ENCODE assay signal across 10 cellular contexts in the genomic region with DNA sequence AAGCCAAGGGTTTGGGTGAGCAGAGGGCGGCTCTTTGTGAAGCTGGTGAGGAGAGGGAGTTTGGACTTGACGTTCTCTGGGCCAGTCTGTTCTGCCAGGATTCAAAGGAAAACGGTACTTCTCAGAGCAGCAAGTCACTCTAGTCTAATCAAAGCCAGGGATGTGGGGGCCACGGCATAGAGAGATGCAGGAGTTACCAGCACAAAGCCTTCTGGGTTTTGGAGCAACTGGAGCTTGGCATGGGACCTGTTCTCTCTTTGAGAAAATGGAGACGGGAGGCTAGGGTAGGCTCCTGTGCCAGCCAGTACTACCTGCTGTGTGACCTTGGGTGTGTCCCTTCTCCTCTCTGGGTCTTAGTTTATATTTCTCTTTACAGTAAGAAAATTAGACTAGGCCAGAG. TPM values are rescaled to one million over a fixed set of nuclear protein-coding genes. Genes with fewer than 3 reads are reported as not detected.
DNase-seq lines count a peak whose midpoint lies in the region; ATAC-seq and TF ChIP-seq lines count a peak whose summit lies in the region.
"Had no signal": no experiment of that assay in that cellular context is flagged by ENCODE, and none has a peak within 500 bp of the region (broad histone marks: within the 10 kb centered on the region; RNA-seq: fewer than 3 reads in every experiment).

No MANE protein-coding gene starts in this region.

- peaks cover 62% of the 10 kb centered on the region for H3K4me1 Mint-ChIP-seq in activated naive CD4-positive, alpha-beta T cell treated with anti-CD3 and anti-CD28 coated beads, Interleukin-2, amount 10 ng/mL, durations not matched to agents 7 days and 5 days
- H3K4me1 Mint-ChIP-seq in activated naive CD8-positive, alpha-beta T cell treated with anti-CD3 and anti-CD28 coated beads, Interleukin-2, amount 50 U/mL, for 24 hours, result peaks cover 70% of the 10 kb centered on the region
- H3K4me1 Mint-ChIP-seq in type B pancreatic cell (ENCODE audit: unreplicated experiment), result peaks cover 33% of the 10 kb centered on the region

- peaks cover 4% of the 10 kb centered on the region for H3K27me3 Mint-ChIP-seq in activated naive CD4-positive, alpha-beta T cell treated with anti-CD3 and anti-CD28 coated beads, Interleukin-2, amount 10 ng/mL, durations not matched to agents 7 days and 5 days
- no peaks in the 10 kb centered on the region for H3K27me3 Mint-ChIP-seq in activated naive CD8-positive, alpha-beta T cell treated with anti-CD3 and anti-CD28 coated beads, Interleukin-2, amount 50 U/mL, for 24 hours
- no peaks in the 10 kb centered on the region for H3K27me3 Mint-ChIP-seq in type B pancreatic cell

- ATAC-seq in activated naive CD8-positive, alpha-beta T cell treated with anti-CD3 and anti-CD28 coated beads, Interleukin-2, amount 50 U/mL, for 24 hours, result no peak
- ATAC-seq in lower lobe of right lung, result no peak

- peaks cover 53% of the 10 kb centered on the region for H3K36me3 ChIP-seq in lower lobe of right lung
- H3K36me3 ChIP-seq in effector memory CD4-positive, alpha-beta T cell (ENCODE audit: control insufficient read depth, insufficient read depth, low read length), result peaks cover 25% of the 10 kb centered on the region

- intact Hi-C loops in lower lobe of right lung (cut with DNase I), result no loop called here

- no peak overlapping the region for H3K27ac ChIP-seq in lower lobe of right lung
- no peak overlapping the region for H3K27ac ChIP-seq in effector memory CD4-positive, alpha-beta T cell (ENCODE audit: insufficient read depth, low read length, poor library complexity, severe bottlenecking)

- peaks cover 48% of the 10 kb centered on the region for H3K36me3 Mint-ChIP-seq in activated naive CD4-positive, alpha-beta T cell treated with anti-CD3 and anti-CD28 coated beads, Interleukin-2, amount 10 ng/mL, durations not matched to agents 7 days and 5 days
- peaks cover 50% of the 10 kb centered on the region for H3K36me3 Mint-ChIP-seq in activated naive CD8-positive, alpha-beta T cell treated with anti-CD3 and anti-CD28 coated beads, Interleukin-2, amount 50 U/mL, for 24 hours (ENCODE audit: low read depth)
- peaks cover 38% of the 10 kb centered on the region for H3K36me3 Mint-ChIP-seq in type B pancreatic cell

- peak overlapping the region; percentile 88 for H3K27ac Mint-ChIP-seq in activated naive CD4-positive, alpha-beta T cell treated with anti-CD3 and anti-CD28 coated beads, Interleukin-2, amount 10 ng/mL, durations not matched to agents 7 days and 5 days
- H3K27ac Mint-ChIP-seq in activated naive CD8-positive, alpha-beta T cell treated with anti-CD3 and anti-CD28 coated beads, Interleukin-2, amount 50 U/mL, for 24 hours, result peak overlapping the region; percentile 98
- peak overlapping the region; percentile 90 for H3K27ac Mint-ChIP-seq in type B pancreatic cell

- TF ChIP-seq CTCF in lower lobe of right lung (IDR thresholded peaks at IDR 0.05) (no peak), type B pancreatic cell (conservative IDR thresholded peaks at IDR 0.05) (no peak)

- no peaks in the 10 kb centered on the region for H3K9me3 ChIP-seq in lower lobe of right lung
- no peaks in the 10 kb centered on the region for H3K9me3 ChIP-seq in effector memory CD4-positive, alpha-beta T cell (ENCODE audit: control insufficient read depth, low read length)

- DNase-seq in activated naive CD4-positive, alpha-beta T cell treated with anti-CD3 and anti-CD28 coated beads, Interleukin-2, amount 10 ng/mL, durations not matched to agents 7 days and 5 days, result no peak
- DNase-seq in activated naive CD4-positive, alpha-beta T cell treated with Interleukin-2 at 50 U/mL for 16 hours, result no peak
- no peak for DNase-seq in activated naive CD8-positive, alpha-beta T cell treated with anti-CD3 and anti-CD28 coated beads, Interleukin-2, amount 50 U/mL, for 24 hours
- DNase-seq in lower lobe of right lung, result no peak
- no peak for DNase-seq in type B pancreatic cell (ENCODE audit: extremely low spot score, unreplicated experiment)
- DNase-seq in effector memory CD4-positive, alpha-beta T cell, result no peak
- no peak for DNase-seq in NCI-H2029 treated with DMSO at 0.1 percent for 48 hours (lab: John Stamatoyannopoulos, UW)
- DNase-seq in iPS-NIHi11 (ENCODE audit: low spot score), result no peak
- DNase-seq: DMS153, islet precursor cell had no signal

- no peaks in the 10 kb centered on the region for H3K27me3 ChIP-seq in lower lobe of right lung (ENCODE audit: low read depth)
- no peaks in the 10 kb centered on the region for H3K27me3 ChIP-seq in effector memory CD4-positive, alpha-beta T cell (replicated peaks; ENCODE audit: control insufficient read depth, insufficient read depth, low read length, poor library complexity, severe bottlenecking)

- no peaks in the 10 kb centered on the region for H3K9me3 Mint-ChIP-seq in activated naive CD4-positive, alpha-beta T cell treated with anti-CD3 and anti-CD28 coated beads, Interleukin-2, amount 10 ng/mL, durations not matched to agents 7 days and 5 days
- H3K9me3 Mint-ChIP-seq in activated naive CD8-positive, alpha-beta T cell treated with anti-CD3 and anti-CD28 coated beads, Interleukin-2, amount 50 U/mL, for 24 hours, result no peaks in the 10 kb centered on the region
- no peaks in the 10 kb centered on the region for H3K9me3 Mint-ChIP-seq in type B pancreatic cell

- H3K4me1 ChIP-seq in lower lobe of right lung, result peaks cover 55% of the 10 kb centered on the region
- peaks cover 20% of the 10 kb centered on the region for H3K4me1 ChIP-seq in effector memory CD4-positive, alpha-beta T cell (ENCODE audit: control insufficient read depth, insufficient read depth, low read length, poor library complexity, severe bottlenecking)

- H3K4me3 Mint-ChIP-seq in activated naive CD4-positive, alpha-beta T cell treated with anti-CD3 and anti-CD28 coated beads, Interleukin-2, amount 10 ng/mL, durations not matched to agents 7 days and 5 days, result peak overlapping the region; percentile 91
- peak overlapping the region; percentile 94 for H3K4me3 Mint-ChIP-seq in activated naive CD8-positive, alpha-beta T cell treated with anti-CD3 and anti-CD28 coated beads, Interleukin-2, amount 50 U/mL, for 24 hours
- peak overlapping the region; percentile 96 for H3K4me3 Mint-ChIP-seq in type B pancreatic cell

- CTCF ChIA-PET in activated naive CD4-positive, alpha-beta T cell treated with anti-CD3 and anti-CD28 coated beads, Interleukin-2, amount 10 ng/mL, durations not matched to agents 7 days and 5 days (lab: Charles Lee), result interaction anchor here (1.5 kb wide), 1 partner anchor 191 kb away, joined by 3 read pairs; no protein-coding TSS in a partner anchor

- peak overlapping the region; percentile 76 for H3K4me3 ChIP-seq in lower lobe of right lung
- no peak overlapping the region for H3K4me3 ChIP-seq in effector memory CD4-positive, alpha-beta T cell (ENCODE audit: insufficient read depth, low read depth, low read length, poor library complexity, severe bottlenecking)

RNA-seq across cellular contexts. Expression of a gene that starts 2.1 kb away (rescaled TPM):
- total RNA-seq in lower lobe of right lung (45.1 TPM), type B pancreatic cell (ENCODE audit: low replicate concordance) (54.0 and 60.4 TPM in 2 replicates)

RNA-seq across cellular contexts. Expression of a gene that starts 18.8 kb away (rescaled TPM):
- total RNA-seq in lower lobe of right lung (3.3 TPM), type B pancreatic cell (ENCODE audit: low replicate concordance) (15.8 and 19.6 TPM in 2 replicates)

RNA-seq across cellular contexts. Expression of a gene that starts 23.9 kb away (rescaled TPM):
- total RNA-seq in lower lobe of right lung, result 2.0 TPM
- 4.3 and 4.7 TPM in 2 replicates for total RNA-seq in type B pancreatic cell (ENCODE audit: low replicate concordance)

RNA-seq across cellular contexts. Expression of a gene that starts 27.3 kb away (rescaled TPM):
- total RNA-seq in lower lobe of right lung (3.2 TPM), type B pancreatic cell (ENCODE audit: low replicate concordance) (not detected in 2 replicates)

RNA-seq across cellular contexts. Expression of a gene that starts 40.6 kb away (rescaled TPM):
- total RNA-seq in lower lobe of right lung, result 24.5 TPM
- 33.9 and 35.4 TPM in 2 replicates for total RNA-seq in type B pancreatic cell (ENCODE audit: low replicate concordance)
